Comparison of ENCODE assay signal across 8 cellular contexts in genomic region chr6:17086469-17086868, GRCh38. TPM values are rescaled to one million over a fixed set of nuclear protein-coding genes. Genes with fewer than 3 reads are reported as not detected.
A peak's percentile ranks its signal among the peaks of the same experiment; 100 is the strongest.
DNase-seq lines count a peak whose midpoint lies in the region; ATAC-seq and TF ChIP-seq lines count a peak whose summit lies in the region.

No MANE protein-coding gene starts in this region.

- peak; percentile 36 for DNase-seq in DMS53 treated with DMSO at 0.1 percent for 48 hours (lab: John Stamatoyannopoulos, UW; ENCODE audit: unreplicated experiment)
- peak; percentile 65 for DNase-seq in HFF-Myc (ENCODE audit: extremely low read depth, low read depth)
- peak; percentile 56 for DNase-seq in RPMI8226
- DNase-seq in choroid plexus epithelial cell (ENCODE audit: low read depth): peak; percentile 82
- peak; percentile 59 for DNase-seq in left lobe of liver (ENCODE audit: low spot score)
- DNase-seq in ureter (ENCODE audit: low spot score): peak; percentile 76
- DNase-seq in NCI-H510A treated with DMSO at 0.1 percent for 48 hours (lab: John Stamatoyannopoulos, UW): no peak
- DNase-seq in retina: no peak

- TF ChIP-seq CTCF in HFF-Myc (IDR thresholded peaks at IDR 0.05; ENCODE audit: low read depth, low read length, missing control alignments) (peak; percentile 67), choroid plexus epithelial cell (conservative IDR thresholded peaks at IDR 0.05; ENCODE audit: low read depth, low read length) (peak; percentile 75)

- H3K4me3 ChIP-seq in HFF-Myc (replicated peaks; ENCODE audit: low read depth, low read length) (no peak overlapping the region), choroid plexus epithelial cell (ENCODE audit: low read depth, low read length) (no peak overlapping the region)

- ATAC-seq in left lobe of liver: peak; percentile 99

RNA-seq across cellular contexts. Expression of gene STMND1, which starts 15.4 kb away (rescaled TPM):
- not detected for total RNA-seq in left lobe of liver
- total RNA-seq in ureter: not detected

Comparison
In these comparisons a context has a peak if more than half of its experiments do, and no peak if none do; other contexts are left out.
1. DNase-seq: peak in DMS53 treated with DMSO at 0.1 percent for 48 hours (single experiment), HFF-Myc (single experiment), RPMI8226 (single experiment), choroid plexus epithelial cell (single experiment), left lobe of liver (single experiment) and ureter (single experiment); none in NCI-H510A treated with DMSO at 0.1 percent for 48 hours (single experiment) and retina (single experiment).